Comparison of ENCODE assay signal across 8 cellular contexts in genomic region chr9:83707768-83708514, GRCh38. TPM values are rescaled to one million over a fixed set of nuclear protein-coding genes. Genes with fewer than 3 reads are reported as not detected.
DNase-seq lines count a peak whose midpoint lies in the region; ATAC-seq and TF ChIP-seq lines count a peak whose summit lies in the region.

TSS of gene UBQLN1 (minus strand) at chr9:83707958. CDS start at chr9:83707679, 279 bp downstream.

- no peaks in the 10 kb centered on the region for H3K9me3 ChIP-seq in SU-DHL-6 (ENCODE audit: insufficient read depth, low read length)
- no peaks in the 10 kb centered on the region for H3K9me3 ChIP-seq in ovary
- H3K9me3 ChIP-seq in thymus (ENCODE audit: control insufficient read depth), result no peaks in the 10 kb centered on the region

- peak within 1 kb of the TSS; percentile 82 for H3K27ac ChIP-seq in SU-DHL-6 (ENCODE audit: low read depth, low read length)
- H3K27ac ChIP-seq in ovary, result peak within 1 kb of the TSS; percentile 89 to 94
- H3K27ac ChIP-seq in thymus (ENCODE audit: low read depth), result peak within 1 kb of the TSS; percentile 99

- H3K9ac ChIP-seq in SU-DHL-6 (ENCODE audit: low read length), result peak within 1 kb of the TSS; percentile 91

- intact Hi-C loops in Right ventricle myocardium inferior (cut with DNase I), result loop anchor here (5.0 to 10.0 kb wide), 2 partner anchors 86 to 473 kb away; partner anchors contain the start of gene IDNK
- intact Hi-C loops in ovary (cut with DNase I), result no loop called here

- DNase-seq in NCI-H1417 (lab: John Stamatoyannopoulos, UW) (peak; percentile 84 to 99 (median 98)), Right ventricle myocardium inferior (ENCODE audit: missing footprints) (peak; percentile 98), ovary (peak; percentile 93 to 96 (median 95))
- DNase-seq in activated naive CD8-positive, alpha-beta T cell treated with anti-CD3 and anti-CD28 coated beads, Interleukin-2, amount 10 ng/mL, durations not matched to agents 7 days and 5 days, result peak; percentile 94

- POLR2A ChIA-PET in activated naive CD8-positive, alpha-beta T cell treated with anti-CD3 and anti-CD28 coated beads, Interleukin-2, amount 10 ng/mL, durations not matched to agents 7 days and 5 days (lab: Charles Lee), result interaction anchor here (1.0 to 3.2 kb wide), 13 partner anchors 9 to 588 kb away, joined by 3 to 45 read pairs (median 5); partner anchors contain the start of genes GKAP1, HNRNPK, IDNK and KIF27

- peaks cover 14% of the 10 kb centered on the region for H3K36me3 Mint-ChIP-seq in activated naive CD8-positive, alpha-beta T cell treated with anti-CD3 and anti-CD28 coated beads, Interleukin-2, amount 10 ng/mL, durations not matched to agents 7 days and 5 days

- ATAC-seq in HG02763 (IDR thresholded peaks at IDR 0.05; ENCODE audit: unreplicated experiment), result peak; percentile 79
- peak; percentile 86 for ATAC-seq in activated naive CD8-positive, alpha-beta T cell treated with anti-CD3 and anti-CD28 coated beads, Interleukin-2, amount 10 ng/mL, durations not matched to agents 7 days and 5 days (ENCODE audit: low read depth)
- peak; percentile 97 for ATAC-seq in Right ventricle myocardium inferior

- H3K4me1 ChIP-seq in ovary (ENCODE audit: insufficient read depth) (peaks cover 1% of the 10 kb centered on the region), thymus (ENCODE audit: control insufficient read depth, insufficient read depth, low read length) (peaks cover 4% of the 10 kb centered on the region)

- no peaks in the 10 kb centered on the region for H3K27me3 Mint-ChIP-seq in activated naive CD8-positive, alpha-beta T cell treated with anti-CD3 and anti-CD28 coated beads, Interleukin-2, amount 10 ng/mL, durations not matched to agents 7 days and 5 days

- peak within 1 kb of the TSS; percentile 72 for H2AFZ ChIP-seq in SU-DHL-6 (ENCODE audit: low read depth, low read length, severe bottlenecking)

- H3K4me3 ChIP-seq in GM12875 (ENCODE audit: low read depth, low read length) (peak within 1 kb of the TSS; percentile 71), SU-DHL-6 (ENCODE audit: insufficient read depth, low read length, poor library complexity, severe bottlenecking) (peak within 1 kb of the TSS; percentile 70), ovary (peak within 1 kb of the TSS; percentile 84), thymus (ENCODE audit: low read length) (peak within 1 kb of the TSS; percentile 75)

- TF ChIP-seq CTCF in GM12875 (IDR thresholded peaks at IDR 0.05; ENCODE audit: borderline replicate concordance, insufficient read depth, low read depth, low read length) (no peak), SU-DHL-6 (IDR thresholded peaks at IDR 0.05; ENCODE audit: insufficient read depth, low read length, poor library complexity, severe bottlenecking) (no peak), ovary (IDR thresholded peaks at IDR 0.05) (peak in 1 of 3 donors; percentile 44)

- H3K9me2 ChIP-seq in SU-DHL-6 (replicated peaks; ENCODE audit: insufficient read depth, low read length), result no peaks in the 10 kb centered on the region

- H3K9me3 Mint-ChIP-seq in activated naive CD8-positive, alpha-beta T cell treated with anti-CD3 and anti-CD28 coated beads, Interleukin-2, amount 10 ng/mL, durations not matched to agents 7 days and 5 days, result no peaks in the 10 kb centered on the region

- peaks cover 30% of the 10 kb centered on the region for H3K4me1 Mint-ChIP-seq in activated naive CD8-positive, alpha-beta T cell treated with anti-CD3 and anti-CD28 coated beads, Interleukin-2, amount 10 ng/mL, durations not matched to agents 7 days and 5 days

- peak within 1 kb of the TSS; percentile 90 for H3K4me3 Mint-ChIP-seq in activated naive CD8-positive, alpha-beta T cell treated with anti-CD3 and anti-CD28 coated beads, Interleukin-2, amount 10 ng/mL, durations not matched to agents 7 days and 5 days

- H3F3A ChIP-seq in SU-DHL-6 (ENCODE audit: insufficient read depth), result no peaks in the 10 kb centered on the region

- H4K20me1 ChIP-seq in SU-DHL-6 (ENCODE audit: low read depth, low read length), result peaks cover 19% of the 10 kb centered on the region; the same call in 1 of the 2 replicates

- H3K79me2 ChIP-seq in SU-DHL-6 (ENCODE audit: insufficient read depth, low read length), result peaks cover 47% of the 10 kb centered on the region

- peak within 1 kb of the TSS; percentile 98 for H3K4me2 ChIP-seq in SU-DHL-6 (ENCODE audit: low read depth, low read length, poor library complexity, severe bottlenecking)

- H3K27me3 ChIP-seq in SU-DHL-6 (ENCODE audit: low read length), result no peaks in the 10 kb centered on the region
- H3K27me3 ChIP-seq in ovary, result no peaks in the 10 kb centered on the region
- no peaks in the 10 kb centered on the region for H3K27me3 ChIP-seq in thymus (ENCODE audit: control insufficient read depth, insufficient read depth)

- TF ChIP-seq EP300 in ovary (IDR thresholded peaks at IDR 0.05), result peak; percentile 76

- H3K36me3 ChIP-seq in SU-DHL-6 (ENCODE audit: low read length), result no peaks in the 10 kb centered on the region
- no peaks in the 10 kb centered on the region for H3K36me3 ChIP-seq in ovary
- no peaks in the 10 kb centered on the region for H3K36me3 ChIP-seq in thymus (ENCODE audit: control insufficient read depth, insufficient read depth)

- WGBS in ovary, 3 donors, result 0% methylated on average over 63 to 67 of the region's 67 CpGs
- under 1% methylated on average over 67 of the region's 67 CpGs for WGBS in thymus

- peak; percentile 82 for TF ChIP-seq POLR2A in ovary (IDR thresholded peaks at IDR 0.05)

- peak within 1 kb of the TSS; percentile 100 for H3K27ac Mint-ChIP-seq in activated naive CD8-positive, alpha-beta T cell treated with anti-CD3 and anti-CD28 coated beads, Interleukin-2, amount 10 ng/mL, durations not matched to agents 7 days and 5 days

RNA-seq across cellular contexts. Expression of gene UBQLN1, which starts in this region (rescaled TPM):
- 100 to 1,000 TPM in 1 of 2 experiments, 10 to 100 TPM in 1; 87.9 to 108 TPM for total RNA-seq in activated naive CD8-positive, alpha-beta T cell treated with anti-CD3 and anti-CD28 coated beads, Interleukin-2, amount 10 ng/mL, durations not matched to agents 7 days and 5 days
- total RNA-seq in Right ventricle myocardium inferior, result 78.7 TPM
- total RNA-seq in ovary, result 100 to 1,000 TPM in 1 of 7 donors, 10 to 100 TPM in 6; 71.7 to 105 (median 82.3) TPM
- polyA plus RNA-seq in ovary, result 10 to 100 TPM; 28.2 to 82.9 TPM
- 52.0 TPM for polyA plus RNA-seq in thymus

Comparison
In these comparisons a context has a peak if more than half of its experiments do, and no peak if none do; other contexts are left out.
1. Peak in every context shown above with its lines: DNase-seq, ATAC-seq, H3K4me3 ChIP-seq and H3K27ac ChIP-seq.